In the genomic region with DNA sequence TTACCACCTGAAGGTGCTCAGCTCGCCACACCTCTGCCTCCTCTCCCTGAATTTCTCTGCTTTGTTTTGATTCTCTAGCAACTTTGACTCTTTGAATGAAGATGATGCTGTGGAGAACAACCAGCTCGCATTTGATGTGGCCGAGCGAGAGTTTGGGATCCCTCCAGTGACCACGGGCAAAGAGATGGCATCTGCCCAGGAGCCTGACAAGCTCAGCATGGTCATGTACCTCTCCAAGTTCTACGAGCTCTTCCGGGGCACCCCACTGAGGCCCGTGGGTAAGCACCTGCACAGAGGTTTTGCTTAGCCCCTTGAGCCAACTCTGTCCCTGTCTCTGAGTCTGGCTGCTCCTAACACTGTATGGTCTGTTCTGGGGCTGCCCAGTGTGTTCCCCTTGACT, we compare ENCODE assay signal across 1 cellular context.
TF ChIP-seq lines count a peak whose summit lies in the region.

No MANE protein-coding gene starts in this region.

TF ChIP-seq in WTC11, 78 proteins besides CTCF, POLR2A, EP300 and RAD21 (continued from another document):
- TF ChIP-seq, protein P1, sequence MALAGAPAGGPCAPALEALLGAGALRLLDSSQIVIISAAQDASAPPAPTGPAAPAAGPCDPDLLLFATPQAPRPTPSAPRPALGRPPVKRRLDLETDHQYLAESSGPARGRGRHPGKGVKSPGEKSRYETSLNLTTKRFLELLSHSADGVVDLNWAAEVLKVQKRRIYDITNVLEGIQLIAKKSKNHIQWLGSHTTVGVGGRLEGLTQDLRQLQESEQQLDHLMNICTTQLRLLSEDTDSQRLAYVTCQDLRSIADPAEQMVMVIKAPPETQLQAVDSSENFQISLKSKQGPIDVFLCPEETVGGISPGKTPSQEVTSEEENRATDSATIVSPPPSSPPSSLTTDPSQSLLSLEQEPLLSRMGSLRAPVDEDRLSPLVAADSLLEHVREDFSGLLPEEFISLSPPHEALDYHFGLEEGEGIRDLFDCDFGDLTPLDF (CRISPR knock-in tag; IDR thresholded peaks at IDR 0.05) = no peak
- no peak for TF ChIP-seq TEAD4 (CRISPR knock-in tag; IDR thresholded peaks at IDR 0.05)
- TF ChIP-seq, protein P2, sequence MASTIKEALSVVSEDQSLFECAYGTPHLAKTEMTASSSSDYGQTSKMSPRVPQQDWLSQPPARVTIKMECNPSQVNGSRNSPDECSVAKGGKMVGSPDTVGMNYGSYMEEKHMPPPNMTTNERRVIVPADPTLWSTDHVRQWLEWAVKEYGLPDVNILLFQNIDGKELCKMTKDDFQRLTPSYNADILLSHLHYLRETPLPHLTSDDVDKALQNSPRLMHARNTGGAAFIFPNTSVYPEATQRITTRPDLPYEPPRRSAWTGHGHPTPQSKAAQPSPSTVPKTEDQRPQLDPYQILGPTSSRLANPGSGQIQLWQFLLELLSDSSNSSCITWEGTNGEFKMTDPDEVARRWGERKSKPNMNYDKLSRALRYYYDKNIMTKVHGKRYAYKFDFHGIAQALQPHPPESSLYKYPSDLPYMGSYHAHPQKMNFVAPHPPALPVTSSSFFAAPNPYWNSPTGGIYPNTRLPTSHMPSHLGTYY (CRISPR knock-in tag; IDR thresholded peaks at IDR 0.05) = no peak
TF ChIP-seq in WTC11: peak in this region for 0.
